Comparison of ENCODE assay signal across 2 cellular contexts in genomic region chr16:58332997-58333700, GRCh38.
A peak's percentile ranks its signal among the peaks of the same experiment; 100 is the strongest.
TF ChIP-seq lines count a peak whose summit lies in the region.

No MANE protein-coding gene starts in this region.

TF ChIP-seq in HepG2, 621 proteins besides CTCF, POLR2A, EP300 and RAD21:
- TF ChIP-seq PBX2 (CRISPR knock-in tag; IDR thresholded peaks at IDR 0.05) = 0 out of 2 replicates have a peak, but pooled peaks have one; percentile 35
- TF ChIP-seq KLF9 (CRISPR knock-in tag; IDR thresholded peaks at IDR 0.05; ENCODE audit: low read depth) = no peak
- TF ChIP-seq ZBTB4 (CRISPR knock-in tag; IDR thresholded peaks at IDR 0.05; ENCODE audit: borderline replicate concordance) = no peak
- TF ChIP-seq KLF11 (CRISPR knock-in tag; IDR thresholded peaks at IDR 0.05) = no peak
- no peak for TF ChIP-seq PPARG (CRISPR knock-in tag; conservative IDR thresholded peaks at IDR 0.05)
- no peak for TF ChIP-seq HDAC6 (IDR thresholded peaks at IDR 0.05; ENCODE audit: low read depth, low read length)

TF ChIP-seq in GM12878, 131 proteins besides CTCF, POLR2A, EP300 and RAD21:
- TF ChIP-seq PKNOX1 (IDR thresholded peaks at IDR 0.05) (0 out of 2 replicates have a peak, but pooled peaks have one; percentile 26), HDAC2 (IDR thresholded peaks at IDR 0.05) (no peak)
